Comparison of ENCODE assay signal across 17 cellular contexts in genomic region chr12:8909752-8910151, GRCh38.
"Had no signal": no experiment of that assay in that cellular context is flagged by ENCODE, and none has a peak within 500 bp of the region (broad histone marks: within the 10 kb centered on the region; RNA-seq: fewer than 3 reads in every experiment).

No MANE protein-coding gene starts in this region.

- DNase-seq: effector memory CD4-positive, alpha-beta T cell; gastrocnemius medialis; heart right ventricle; hypothalamus; mucosa of descending colon; naive thymus-derived CD8-positive, alpha-beta T cell; posterior cingulate gyrus; stimulated activated CD4-positive, alpha-beta T cell treated with anti-CD3 and anti-CD28 coated beads, Interleukin-2, amount 100 ng/mL, for 24 hours; stimulated activated CD4-positive, alpha-beta T cell treated with anti-CD3 and anti-CD28 coated beads, Interleukin-4, amount 100 ng/mL, for 4 hours; stimulated activated naive B cell treated with anti-CD40 and anti-IgM and Interleukin-4, amounts not matched to agents 10 μg/mL and 1 μg/mL and 100 μg/mL, for 72 hours; stimulated activated naive CD8-positive, alpha-beta T cell treated with anti-CD3 and anti-CD28 coated beads, Interleukin-15, amount 100 ng/mL, for 72 hours; testis had no signal

- H3K4me3 Mint-ChIP-seq: naive thymus-derived CD8-positive, alpha-beta T cell; stimulated activated naive B cell treated with anti-CD40 and anti-IgM and Interleukin-4, amounts not matched to agents 10 μg/mL and 1 μg/mL and 100 μg/mL, for 72 hours; stimulated activated naive CD8-positive, alpha-beta T cell treated with anti-CD3 and anti-CD28 coated beads, Interleukin-15, amount 100 ng/mL, for 72 hours had no signal

- H3K4me3 ChIP-seq: esophagus muscularis mucosa, gastrocnemius medialis, heart right ventricle, mucosa of descending colon, testis, tibial nerve had no signal

- H3K36me3 ChIP-seq: esophagus muscularis mucosa, gastrocnemius medialis, heart right ventricle, tibial nerve had no signal

- H3K27ac ChIP-seq: epithelial cell of prostate, esophagus muscularis mucosa, gastrocnemius medialis, heart right ventricle, testis, tibial nerve had no signal

- H3K27me3 ChIP-seq: esophagus muscularis mucosa, gastrocnemius medialis, heart right ventricle, testis, tibial nerve had no signal

- H3K9me3 Mint-ChIP-seq: naive thymus-derived CD8-positive, alpha-beta T cell; neural crest cell; stimulated activated naive B cell treated with anti-CD40 and anti-IgM and Interleukin-4, amounts not matched to agents 10 μg/mL and 1 μg/mL and 100 μg/mL, for 72 hours; stimulated activated naive CD8-positive, alpha-beta T cell treated with anti-CD3 and anti-CD28 coated beads, Interleukin-15, amount 100 ng/mL, for 72 hours had no signal

- H3K27ac Mint-ChIP-seq: naive thymus-derived CD8-positive, alpha-beta T cell; stimulated activated naive B cell treated with anti-CD40 and anti-IgM and Interleukin-4, amounts not matched to agents 10 μg/mL and 1 μg/mL and 100 μg/mL, for 72 hours; stimulated activated naive CD8-positive, alpha-beta T cell treated with anti-CD3 and anti-CD28 coated beads, Interleukin-15, amount 100 ng/mL, for 72 hours had no signal

- H3K27me3 Mint-ChIP-seq: naive thymus-derived CD8-positive, alpha-beta T cell; stimulated activated naive B cell treated with anti-CD40 and anti-IgM and Interleukin-4, amounts not matched to agents 10 μg/mL and 1 μg/mL and 100 μg/mL, for 72 hours; stimulated activated naive CD8-positive, alpha-beta T cell treated with anti-CD3 and anti-CD28 coated beads, Interleukin-15, amount 100 ng/mL, for 72 hours had no signal

- H3K36me3 Mint-ChIP-seq: naive thymus-derived CD8-positive, alpha-beta T cell; stimulated activated naive B cell treated with anti-CD40 and anti-IgM and Interleukin-4, amounts not matched to agents 10 μg/mL and 1 μg/mL and 100 μg/mL, for 72 hours had no signal

- ATAC-seq: gastrocnemius medialis; heart right ventricle; mucosa of descending colon; naive thymus-derived CD8-positive, alpha-beta T cell; sciatic nerve; stimulated activated naive B cell treated with anti-CD40 and anti-IgM and Interleukin-4, amounts not matched to agents 10 μg/mL and 1 μg/mL and 100 μg/mL, for 72 hours; stimulated activated naive CD8-positive, alpha-beta T cell treated with anti-CD3 and anti-CD28 coated beads, Interleukin-15, amount 100 ng/mL, for 72 hours had no signal

- H3K9me3 ChIP-seq: esophagus muscularis mucosa, gastrocnemius medialis, heart right ventricle, mucosa of descending colon, testis, tibial nerve had no signal
